Comparison of ENCODE assay signal across 11 cellular contexts in the genomic region with DNA sequence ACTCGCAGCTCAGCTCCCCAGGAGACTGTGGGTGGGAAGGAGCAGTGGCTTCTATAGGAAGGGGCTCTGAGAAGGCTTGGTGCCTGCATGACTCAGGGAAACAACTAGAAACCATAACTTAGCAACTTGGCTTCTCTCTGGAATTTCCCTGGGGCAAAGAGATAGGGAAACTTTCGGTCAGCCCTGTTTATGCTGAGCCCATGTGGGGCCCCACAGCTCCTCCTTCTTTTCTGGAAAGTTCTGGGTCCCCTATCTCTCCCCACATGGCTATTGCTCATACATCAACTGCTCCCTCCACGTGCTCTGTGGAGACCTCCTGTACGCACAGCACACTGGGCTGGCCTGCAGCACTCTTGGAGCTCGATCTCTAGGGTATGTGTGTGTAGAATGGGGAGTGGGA. TPM values are rescaled to one million over a fixed set of nuclear protein-coding genes. Genes with fewer than 3 reads are reported as not detected.
DNase-seq lines count a peak whose midpoint lies in the region; ATAC-seq and TF ChIP-seq lines count a peak whose summit lies in the region.
"Had no signal": no experiment of that assay in that cellular context is flagged by ENCODE, and none has a peak within 500 bp of the region (broad histone marks: within the 10 kb centered on the region; RNA-seq: fewer than 3 reads in every experiment).

No MANE protein-coding gene starts in this region.

- 77% methylated on average over 5 of the region's 5 CpGs for WGBS in right cardiac atrium

- H3K9me3 Mint-ChIP-seq in type B pancreatic cell = no peaks in the 10 kb centered on the region
- H3K9me3 Mint-ChIP-seq: CD4-positive, CD25-positive, alpha-beta regulatory T cell had no signal

- in situ Hi-C loops in HAP-1 (cut with MboI; ENCODE audit: low sequenced_read_pairs) = no loop called here

- intact Hi-C loops in right cardiac atrium (cut with DNase I) = no loop called here
- intact Hi-C loops in cardiac septum (cut with DNase I) = no loop called here

- no peaks in the 10 kb centered on the region for H3K36me3 ChIP-seq in HAP-1 (replicated peaks)
- H3K36me3 ChIP-seq: neutrophil had no signal

- peak overlapping the region; percentile 97 for H3K27ac Mint-ChIP-seq in type B pancreatic cell
- H3K27ac Mint-ChIP-seq: CD4-positive, CD25-positive, alpha-beta regulatory T cell had no signal

- H3K4me1 Mint-ChIP-seq in type B pancreatic cell (ENCODE audit: unreplicated experiment) = peaks cover 62% of the 10 kb centered on the region
- H3K4me1 Mint-ChIP-seq: CD4-positive, CD25-positive, alpha-beta regulatory T cell had no signal

- H3K4me3 ChIP-seq in right cardiac atrium (ENCODE audit: low read length) (no peak overlapping the region), HAP-1 (no peak overlapping the region)

- no peak for TF ChIP-seq CTCF in type B pancreatic cell (conservative IDR thresholded peaks at IDR 0.05)

- H3K4me1 ChIP-seq in right cardiac atrium (ENCODE audit: control insufficient read depth, insufficient read depth, low read length) = peaks cover 2% of the 10 kb centered on the region
- H3K4me1 ChIP-seq in HAP-1 = no peaks in the 10 kb centered on the region

- no peak overlapping the region for H3K4me3 Mint-ChIP-seq in type B pancreatic cell
- H3K4me3 Mint-ChIP-seq: CD4-positive, CD25-positive, alpha-beta regulatory T cell had no signal

- DNase-seq in right cardiac atrium (peak in 1 of 3 donors; percentile 50), cardiac septum (ENCODE audit: low spot score) (no peak), UCSD-AML1 (lab: John Stamatoyannopoulos, UW; ENCODE audit: unreplicated experiment) (peak; percentile 47), foreskin melanocyte (peak; percentile 67), type B pancreatic cell (ENCODE audit: extremely low spot score, unreplicated experiment) (no peak), NCI-H1105 (lab: John Stamatoyannopoulos, UW) (no peak), HAP-1 (ENCODE audit: low spot score in 2 of 2) (no peak), anterior cingulate cortex (lab: John Stamatoyannopoulos, UW) (no peak)
- DNase-seq: CD4-positive, CD25-positive, alpha-beta regulatory T cell; NCI-H2029 had no signal

- no peaks in the 10 kb centered on the region for H3K27me3 ChIP-seq in right cardiac atrium (ENCODE audit: control insufficient read depth, insufficient read depth)
- no peaks in the 10 kb centered on the region for H3K27me3 ChIP-seq in HAP-1 (ENCODE audit: low read depth)

- no peaks in the 10 kb centered on the region for H3K36me3 Mint-ChIP-seq in type B pancreatic cell
- H3K36me3 Mint-ChIP-seq: CD4-positive, CD25-positive, alpha-beta regulatory T cell had no signal

- H3K27me3 Mint-ChIP-seq in type B pancreatic cell = no peaks in the 10 kb centered on the region
- H3K27me3 Mint-ChIP-seq: CD4-positive, CD25-positive, alpha-beta regulatory T cell had no signal

- H3K9me3 ChIP-seq in right cardiac atrium (ENCODE audit: control insufficient read depth, low read length) (no peaks in the 10 kb centered on the region), HAP-1 (no peaks in the 10 kb centered on the region)
- H3K9me3 ChIP-seq: neutrophil had no signal

- peak; percentile 13 to 28 for ATAC-seq in right cardiac atrium

- H3K27ac ChIP-seq in right cardiac atrium (ENCODE audit: low read length) = peak overlapping the region; percentile 32
- H3K27ac ChIP-seq: neutrophil had no signal

RNA-seq across cellular contexts. Expression of gene PLEKHA6, which starts 39.3 kb away (rescaled TPM):
- 10 to 100 TPM; 17.7 to 55.4 (median 37.7) TPM for total RNA-seq in right cardiac atrium
- 17.7 TPM for polyA plus RNA-seq in right cardiac atrium
- total RNA-seq in cardiac septum = 27.9 TPM
- 37.8 and 63.1 TPM in 2 replicates for total RNA-seq in type B pancreatic cell (ENCODE audit: low replicate concordance)
- polyA plus RNA-seq: CD4-positive, CD25-positive, alpha-beta regulatory T cell had no signal

Comparison
In these comparisons a context has a peak if more than half of its experiments do, and no peak if none do; other contexts are left out.
1. DNase-seq: peak in UCSD-AML1 (single experiment) and foreskin melanocyte (single experiment); none in cardiac septum (single experiment), type B pancreatic cell (single experiment), NCI-H1105 (single experiment), HAP-1 (0 of 2) and anterior cingulate cortex (0 of 58).